ENCODE assay signal across 1 cellular context in genomic region chr1:167627865-167628641, GRCh38.
TF ChIP-seq lines count a peak whose summit lies in the region.

No MANE protein-coding gene starts in this region.

TF ChIP-seq in K562, 482 proteins besides CTCF, POLR2A, EP300 and RAD21 (continued from another document and continues in another):
- peak; percentile 91 for TF ChIP-seq TEAD4 (IDR thresholded peaks at IDR 0.05; ENCODE audit: low read length)
- no peak for TF ChIP-seq TEAD4 (CRISPR knock-in tag; IDR thresholded peaks at IDR 0.05; ENCODE audit: borderline replicate concordance)
- no peak for TF ChIP-seq ZNF408 (CRISPR knock-in tag; IDR thresholded peaks at IDR 0.05; ENCODE audit: low read depth)
- no peak; the same call in 1 of the 2 replicates for TF ChIP-seq ZNF561 (CRISPR knock-in tag; conservative IDR thresholded peaks at IDR 0.05)
- TF ChIP-seq, protein P1, sequence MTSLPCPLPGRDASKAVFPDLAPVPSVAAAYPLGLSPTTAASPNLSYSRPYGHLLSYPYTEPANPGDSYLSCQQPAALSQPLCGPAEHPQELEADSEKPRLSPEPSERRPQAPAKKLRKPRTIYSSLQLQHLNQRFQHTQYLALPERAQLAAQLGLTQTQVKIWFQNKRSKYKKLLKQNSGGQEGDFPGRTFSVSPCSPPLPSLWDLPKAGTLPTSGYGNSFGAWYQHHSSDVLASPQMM (CRISPR knock-in tag; IDR thresholded peaks at IDR 0.05) = no peak
- TF ChIP-seq ZNF778 (CRISPR knock-in tag; IDR thresholded peaks at IDR 0.05) = no peak
- peak; percentile 85 for TF ChIP-seq ZNF316 (IDR thresholded peaks at IDR 0.05)
- no peak for TF ChIP-seq COPS2 (conservative IDR thresholded peaks at IDR 0.05)
- TF ChIP-seq CCNT2 (IDR thresholded peaks at IDR 0.05; ENCODE audit: borderline replicate concordance, extremely low read depth, insufficient read length, low read depth, low read length) = peak; percentile 84
- no peak for TF ChIP-seq DNMT1 (IDR thresholded peaks at IDR 0.05)
- TF ChIP-seq NEUROD1 (IDR thresholded peaks at IDR 0.05; ENCODE audit: borderline replicate concordance, low read depth, low read length, partially characterized antibody) = peak; percentile 95
- TF ChIP-seq ZNF184 (CRISPR knock-in tag; IDR thresholded peaks at IDR 0.05) = no peak
- TF ChIP-seq, protein P2, sequence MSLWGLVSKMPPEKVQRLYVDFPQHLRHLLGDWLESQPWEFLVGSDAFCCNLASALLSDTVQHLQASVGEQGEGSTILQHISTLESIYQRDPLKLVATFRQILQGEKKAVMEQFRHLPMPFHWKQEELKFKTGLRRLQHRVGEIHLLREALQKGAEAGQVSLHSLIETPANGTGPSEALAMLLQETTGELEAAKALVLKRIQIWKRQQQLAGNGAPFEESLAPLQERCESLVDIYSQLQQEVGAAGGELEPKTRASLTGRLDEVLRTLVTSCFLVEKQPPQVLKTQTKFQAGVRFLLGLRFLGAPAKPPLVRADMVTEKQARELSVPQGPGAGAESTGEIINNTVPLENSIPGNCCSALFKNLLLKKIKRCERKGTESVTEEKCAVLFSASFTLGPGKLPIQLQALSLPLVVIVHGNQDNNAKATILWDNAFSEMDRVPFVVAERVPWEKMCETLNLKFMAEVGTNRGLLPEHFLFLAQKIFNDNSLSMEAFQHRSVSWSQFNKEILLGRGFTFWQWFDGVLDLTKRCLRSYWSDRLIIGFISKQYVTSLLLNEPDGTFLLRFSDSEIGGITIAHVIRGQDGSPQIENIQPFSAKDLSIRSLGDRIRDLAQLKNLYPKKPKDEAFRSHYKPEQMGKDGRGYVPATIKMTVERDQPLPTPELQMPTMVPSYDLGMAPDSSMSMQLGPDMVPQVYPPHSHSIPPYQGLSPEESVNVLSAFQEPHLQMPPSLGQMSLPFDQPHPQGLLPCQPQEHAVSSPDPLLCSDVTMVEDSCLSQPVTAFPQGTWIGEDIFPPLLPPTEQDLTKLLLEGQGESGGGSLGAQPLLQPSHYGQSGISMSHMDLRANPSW (CRISPR knock-in tag; IDR thresholded peaks at IDR 0.05) = 0 out of 2 replicates have a peak, but pooled peaks have one; percentile 18
- TF ChIP-seq, protein P3, sequence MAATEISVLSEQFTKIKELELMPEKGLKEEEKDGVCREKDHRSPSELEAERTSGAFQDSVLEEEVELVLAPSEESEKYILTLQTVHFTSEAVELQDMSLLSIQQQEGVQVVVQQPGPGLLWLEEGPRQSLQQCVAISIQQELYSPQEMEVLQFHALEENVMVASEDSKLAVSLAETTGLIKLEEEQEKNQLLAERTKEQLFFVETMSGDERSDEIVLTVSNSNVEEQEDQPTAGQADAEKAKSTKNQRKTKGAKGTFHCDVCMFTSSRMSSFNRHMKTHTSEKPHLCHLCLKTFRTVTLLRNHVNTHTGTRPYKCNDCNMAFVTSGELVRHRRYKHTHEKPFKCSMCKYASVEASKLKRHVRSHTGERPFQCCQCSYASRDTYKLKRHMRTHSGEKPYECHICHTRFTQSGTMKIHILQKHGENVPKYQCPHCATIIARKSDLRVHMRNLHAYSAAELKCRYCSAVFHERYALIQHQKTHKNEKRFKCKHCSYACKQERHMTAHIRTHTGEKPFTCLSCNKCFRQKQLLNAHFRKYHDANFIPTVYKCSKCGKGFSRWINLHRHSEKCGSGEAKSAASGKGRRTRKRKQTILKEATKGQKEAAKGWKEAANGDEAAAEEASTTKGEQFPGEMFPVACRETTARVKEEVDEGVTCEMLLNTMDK (IDR thresholded peaks at IDR 0.05; ENCODE audit: borderline replicate concordance, insufficient read depth, low read depth, low read length, poor library complexity, severe bottlenecking) = no peak
- TF ChIP-seq DDX20 (tag; IDR thresholded peaks at IDR 0.05; ENCODE audit: low read depth) = no peak
- peak; percentile 94 for TF ChIP-seq ZNF592 (IDR thresholded peaks at IDR 0.05)
- no peak for TF ChIP-seq E2F1 (CRISPR knock-in tag; IDR thresholded peaks at IDR 0.05)
- peak; percentile 91 for TF ChIP-seq HDAC3 (IDR thresholded peaks at IDR 0.05; ENCODE audit: borderline replicate concordance, partially characterized antibody)
- TF ChIP-seq ZNF75A (CRISPR knock-in tag; IDR thresholded peaks at IDR 0.05) = no peak
- no peak for TF ChIP-seq NUFIP1 (IDR thresholded peaks at IDR 0.05; ENCODE audit: partially characterized antibody)
- TF ChIP-seq, protein P4, sequence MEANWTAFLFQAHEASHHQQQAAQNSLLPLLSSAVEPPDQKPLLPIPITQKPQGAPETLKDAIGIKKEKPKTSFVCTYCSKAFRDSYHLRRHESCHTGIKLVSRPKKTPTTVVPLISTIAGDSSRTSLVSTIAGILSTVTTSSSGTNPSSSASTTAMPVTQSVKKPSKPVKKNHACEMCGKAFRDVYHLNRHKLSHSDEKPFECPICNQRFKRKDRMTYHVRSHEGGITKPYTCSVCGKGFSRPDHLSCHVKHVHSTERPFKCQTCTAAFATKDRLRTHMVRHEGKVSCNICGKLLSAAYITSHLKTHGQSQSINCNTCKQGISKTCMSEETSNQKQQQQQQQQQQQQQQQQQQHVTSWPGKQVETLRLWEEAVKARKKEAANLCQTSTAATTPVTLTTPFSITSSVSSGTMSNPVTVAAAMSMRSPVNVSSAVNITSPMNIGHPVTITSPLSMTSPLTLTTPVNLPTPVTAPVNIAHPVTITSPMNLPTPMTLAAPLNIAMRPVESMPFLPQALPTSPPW (CRISPR knock-in tag; IDR thresholded peaks at IDR 0.05) = peak; percentile 84
- TF ChIP-seq, protein P5, sequence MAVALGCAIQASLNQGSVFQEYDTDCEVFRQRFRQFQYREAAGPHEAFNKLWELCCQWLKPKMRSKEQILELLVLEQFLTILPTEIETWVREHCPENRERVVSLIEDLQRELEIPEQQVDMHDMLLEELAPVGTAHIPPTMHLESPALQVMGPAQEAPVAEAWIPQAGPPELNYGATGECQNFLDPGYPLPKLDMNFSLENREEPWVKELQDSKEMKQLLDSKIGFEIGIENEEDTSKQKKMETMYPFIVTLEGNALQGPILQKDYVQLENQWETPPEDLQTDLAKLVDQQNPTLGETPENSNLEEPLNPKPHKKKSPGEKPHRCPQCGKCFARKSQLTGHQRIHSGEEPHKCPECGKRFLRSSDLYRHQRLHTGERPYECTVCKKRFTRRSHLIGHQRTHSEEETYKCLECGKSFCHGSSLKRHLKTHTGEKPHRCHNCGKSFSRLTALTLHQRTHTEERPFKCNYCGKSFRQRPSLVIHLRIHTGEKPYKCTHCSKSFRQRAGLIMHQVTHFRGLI (CRISPR knock-in tag; IDR thresholded peaks at IDR 0.05) = 0 out of 2 replicates have a peak, but pooled peaks have one; percentile 32
- peak; percentile 59; the same call in 1 of the 2 replicates for TF ChIP-seq ZNF175 (CRISPR knock-in tag; IDR thresholded peaks at IDR 0.05; ENCODE audit: low read depth)
- peak; percentile 96 for TF ChIP-seq DPF2 (IDR thresholded peaks at IDR 0.05)
- TF ChIP-seq EWSR1 (IDR thresholded peaks at IDR 0.05; ENCODE audit: borderline replicate concordance, low read depth, partially characterized antibody) = no peak
- TF ChIP-seq, protein P6, sequence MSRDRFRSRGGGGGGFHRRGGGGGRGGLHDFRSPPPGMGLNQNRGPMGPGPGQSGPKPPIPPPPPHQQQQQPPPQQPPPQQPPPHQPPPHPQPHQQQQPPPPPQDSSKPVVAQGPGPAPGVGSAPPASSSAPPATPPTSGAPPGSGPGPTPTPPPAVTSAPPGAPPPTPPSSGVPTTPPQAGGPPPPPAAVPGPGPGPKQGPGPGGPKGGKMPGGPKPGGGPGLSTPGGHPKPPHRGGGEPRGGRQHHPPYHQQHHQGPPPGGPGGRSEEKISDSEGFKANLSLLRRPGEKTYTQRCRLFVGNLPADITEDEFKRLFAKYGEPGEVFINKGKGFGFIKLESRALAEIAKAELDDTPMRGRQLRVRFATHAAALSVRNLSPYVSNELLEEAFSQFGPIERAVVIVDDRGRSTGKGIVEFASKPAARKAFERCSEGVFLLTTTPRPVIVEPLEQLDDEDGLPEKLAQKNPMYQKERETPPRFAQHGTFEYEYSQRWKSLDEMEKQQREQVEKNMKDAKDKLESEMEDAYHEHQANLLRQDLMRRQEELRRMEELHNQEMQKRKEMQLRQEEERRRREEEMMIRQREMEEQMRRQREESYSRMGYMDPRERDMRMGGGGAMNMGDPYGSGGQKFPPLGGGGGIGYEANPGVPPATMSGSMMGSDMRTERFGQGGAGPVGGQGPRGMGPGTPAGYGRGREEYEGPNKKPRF (IDR thresholded peaks at IDR 0.05; ENCODE audit: low read depth, low read length) = no peak
- no peak for TF ChIP-seq NR4A1 (CRISPR knock-in tag; IDR thresholded peaks at IDR 0.05)
- TF ChIP-seq NR4A1 (tag; IDR thresholded peaks at IDR 0.05) = peak; percentile 80; the same call in 1 of the 2 replicates
- TF ChIP-seq, protein P7, sequence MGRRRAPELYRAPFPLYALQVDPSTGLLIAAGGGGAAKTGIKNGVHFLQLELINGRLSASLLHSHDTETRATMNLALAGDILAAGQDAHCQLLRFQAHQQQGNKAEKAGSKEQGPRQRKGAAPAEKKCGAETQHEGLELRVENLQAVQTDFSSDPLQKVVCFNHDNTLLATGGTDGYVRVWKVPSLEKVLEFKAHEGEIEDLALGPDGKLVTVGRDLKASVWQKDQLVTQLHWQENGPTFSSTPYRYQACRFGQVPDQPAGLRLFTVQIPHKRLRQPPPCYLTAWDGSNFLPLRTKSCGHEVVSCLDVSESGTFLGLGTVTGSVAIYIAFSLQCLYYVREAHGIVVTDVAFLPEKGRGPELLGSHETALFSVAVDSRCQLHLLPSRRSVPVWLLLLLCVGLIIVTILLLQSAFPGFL (CRISPR knock-in tag; IDR thresholded peaks at IDR 0.05) = no peak
- no peak for TF ChIP-seq BMI1 (IDR thresholded peaks at IDR 0.05; ENCODE audit: low read length)
- no peak for TF ChIP-seq RNF219 (CRISPR knock-in tag; IDR thresholded peaks at IDR 0.05)
- no peak for TF ChIP-seq MECOM (CRISPR knock-in tag; IDR thresholded peaks at IDR 0.05)
- no peak for TF ChIP-seq POLR3A (IDR thresholded peaks at IDR 0.05; ENCODE audit: borderline replicate concordance, extremely low read depth, insufficient read depth, insufficient read length)
- TF ChIP-seq PCBP2 (IDR thresholded peaks at IDR 0.05; ENCODE audit: low read depth, low read length, poor library complexity, severe bottlenecking) = no peak
- peak; percentile 72 for TF ChIP-seq TRIM28 (IDR thresholded peaks at IDR 0.05)
- TF ChIP-seq HLTF (IDR thresholded peaks at IDR 0.05) = 0 out of 2 replicates have a peak, but pooled peaks have one; percentile 16
- TF ChIP-seq LCOR (CRISPR knock-in tag; IDR thresholded peaks at IDR 0.05) = peak; percentile 95
- TF ChIP-seq HMG20B (CRISPR knock-in tag; IDR thresholded peaks at IDR 0.05) = no peak
- TF ChIP-seq SMARCC2 (IDR thresholded peaks at IDR 0.05; ENCODE audit: low read depth) = peak; percentile 76
- TF ChIP-seq KAT8 (IDR thresholded peaks at IDR 0.05; ENCODE audit: low read depth) = no peak
- no peak for TF ChIP-seq ZBTB12 (CRISPR knock-in tag; IDR thresholded peaks at IDR 0.05)
- TF ChIP-seq SMC3 (conservative IDR thresholded peaks at IDR 0.05; ENCODE audit: insufficient read depth, low read depth, low read length) = no peak
